ENCODE assay signal across 1 cellular context in the genomic region with DNA sequence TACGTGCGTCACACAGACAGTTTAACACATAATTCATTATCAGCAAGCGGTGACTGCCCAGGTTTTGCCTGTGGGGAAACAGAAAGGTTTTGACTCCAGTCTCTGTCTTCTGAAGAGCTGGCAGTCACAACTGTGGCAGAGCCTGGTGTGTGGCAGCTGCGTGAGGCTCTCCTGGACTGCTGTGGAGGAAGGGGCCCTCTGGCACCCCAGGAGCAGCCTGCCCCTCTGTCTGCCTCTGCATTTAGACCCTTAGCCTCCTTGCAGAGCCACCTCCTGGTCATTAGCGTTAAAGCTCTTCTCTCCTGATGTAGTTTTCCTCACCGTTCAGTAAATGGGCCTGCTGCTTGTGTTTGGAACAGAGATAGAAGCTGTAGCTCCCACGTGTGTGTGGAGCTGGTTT.
TF ChIP-seq lines count a peak whose summit lies in the region.

No MANE protein-coding gene starts in this region.

TF ChIP-seq in A549, 52 proteins besides CTCF, POLR2A, EP300 and RAD21:
- TF ChIP-seq RARB (CRISPR knock-in tag; IDR thresholded peaks at IDR 0.05), result no peak
- no peak for TF ChIP-seq HOXA7 (CRISPR knock-in tag; IDR thresholded peaks at IDR 0.05)
- TF ChIP-seq, protein P1, sequence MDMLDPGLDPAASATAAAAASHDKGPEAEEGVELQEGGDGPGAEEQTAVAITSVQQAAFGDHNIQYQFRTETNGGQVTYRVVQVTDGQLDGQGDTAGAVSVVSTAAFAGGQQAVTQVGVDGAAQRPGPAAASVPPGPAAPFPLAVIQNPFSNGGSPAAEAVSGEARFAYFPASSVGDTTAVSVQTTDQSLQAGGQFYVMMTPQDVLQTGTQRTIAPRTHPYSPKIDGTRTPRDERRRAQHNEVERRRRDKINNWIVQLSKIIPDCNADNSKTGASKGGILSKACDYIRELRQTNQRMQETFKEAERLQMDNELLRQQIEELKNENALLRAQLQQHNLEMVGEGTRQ (IDR thresholded peaks at IDR 0.05), result no peak
- TF ChIP-seq ZFP36 (IDR thresholded peaks at IDR 0.05; ENCODE audit: borderline replicate concordance, partially characterized antibody), result no peak
- no peak for TF ChIP-seq GATA3 (IDR thresholded peaks at IDR 0.05; ENCODE audit: borderline replicate concordance)
- no peak for TF ChIP-seq CBX8 (IDR thresholded peaks at IDR 0.05)
- no peak for TF ChIP-seq NPAS2 (CRISPR knock-in tag; IDR thresholded peaks at IDR 0.05; ENCODE audit: borderline replicate concordance)
- TF ChIP-seq POLR2AphosphoS2 (conservative IDR thresholded peaks at IDR 0.05; ENCODE audit: low read length), result no peak
- TF ChIP-seq, protein P2, sequence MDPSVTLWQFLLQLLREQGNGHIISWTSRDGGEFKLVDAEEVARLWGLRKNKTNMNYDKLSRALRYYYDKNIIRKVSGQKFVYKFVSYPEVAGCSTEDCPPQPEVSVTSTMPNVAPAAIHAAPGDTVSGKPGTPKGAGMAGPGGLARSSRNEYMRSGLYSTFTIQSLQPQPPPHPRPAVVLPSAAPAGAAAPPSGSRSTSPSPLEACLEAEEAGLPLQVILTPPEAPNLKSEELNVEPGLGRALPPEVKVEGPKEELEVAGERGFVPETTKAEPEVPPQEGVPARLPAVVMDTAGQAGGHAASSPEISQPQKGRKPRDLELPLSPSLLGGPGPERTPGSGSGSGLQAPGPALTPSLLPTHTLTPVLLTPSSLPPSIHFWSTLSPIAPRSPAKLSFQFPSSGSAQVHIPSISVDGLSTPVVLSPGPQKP (IDR thresholded peaks at IDR 0.05; ENCODE audit: low read depth, low read length), result no peak
- no peak for TF ChIP-seq MAZ (IDR thresholded peaks at IDR 0.05; ENCODE audit: borderline replicate concordance, low read depth, low read length)
- TF ChIP-seq, protein P3, sequence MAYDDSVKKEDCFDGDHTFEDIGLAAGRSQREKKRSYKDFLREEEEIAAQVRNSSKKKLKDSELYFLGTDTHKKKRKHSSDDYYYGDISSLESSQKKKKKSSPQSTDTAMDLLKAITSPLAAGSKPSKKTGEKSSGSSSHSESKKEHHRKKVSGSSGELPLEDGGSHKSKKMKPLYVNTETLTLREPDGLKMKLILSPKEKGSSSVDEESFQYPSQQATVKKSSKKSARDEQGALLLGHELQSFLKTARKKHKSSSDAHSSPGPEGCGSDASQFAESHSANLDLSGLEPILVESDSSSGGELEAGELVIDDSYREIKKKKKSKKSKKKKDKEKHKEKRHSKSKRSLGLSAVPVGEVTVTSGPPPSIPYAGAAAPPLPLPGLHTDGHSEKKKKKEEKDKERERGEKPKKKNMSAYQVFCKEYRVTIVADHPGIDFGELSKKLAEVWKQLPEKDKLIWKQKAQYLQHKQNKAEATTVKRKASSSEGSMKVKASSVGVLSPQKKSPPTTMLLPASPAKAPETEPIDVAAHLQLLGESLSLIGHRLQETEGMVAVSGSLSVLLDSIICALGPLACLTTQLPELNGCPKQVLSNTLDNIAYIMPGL (CRISPR knock-in tag; IDR thresholded peaks at IDR 0.05; ENCODE audit: borderline replicate concordance), result no peak
- TF ChIP-seq CHD4 (IDR thresholded peaks at IDR 0.05; ENCODE audit: borderline replicate concordance), result no peak
- no peak for TF ChIP-seq HEYL (CRISPR knock-in tag; IDR thresholded peaks at IDR 0.05)
- no peak for TF ChIP-seq CBX2 (IDR thresholded peaks at IDR 0.05; ENCODE audit: borderline replicate concordance, low read depth)
- no peak for TF ChIP-seq EHF (CRISPR knock-in tag; IDR thresholded peaks at IDR 0.05)
- TF ChIP-seq HOXB13 (CRISPR knock-in tag; IDR thresholded peaks at IDR 0.05; ENCODE audit: low read depth), result no peak
- TF ChIP-seq SREBF2 (IDR thresholded peaks at IDR 0.05), result no peak
- TF ChIP-seq MAFK (IDR thresholded peaks at IDR 0.05; ENCODE audit: partially characterized antibody), result no peak
- no peak for TF ChIP-seq ESRRA (IDR thresholded peaks at IDR 0.05; ENCODE audit: borderline replicate concordance, low read length)
